In the genomic region with DNA sequence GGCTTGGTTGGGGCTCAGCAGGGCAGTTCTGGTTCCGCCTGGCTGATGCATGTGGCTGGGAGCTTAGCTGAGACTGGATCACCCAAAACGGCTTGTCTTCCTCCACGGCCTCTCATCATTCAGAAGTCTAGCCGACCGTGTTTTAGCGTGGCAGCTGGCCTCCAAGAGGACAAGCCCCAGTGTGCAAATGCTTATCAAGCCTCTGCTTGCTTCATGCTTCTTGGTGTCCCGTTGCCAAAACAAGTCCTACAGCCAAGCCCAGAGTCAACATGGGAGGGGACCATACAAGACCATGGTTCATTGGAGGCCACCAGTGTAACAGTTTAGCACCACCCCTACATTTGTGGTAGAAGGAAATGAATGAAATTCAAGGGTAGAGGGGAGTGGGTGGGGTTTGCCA, we compare ENCODE assay signal across 30 cellular contexts. TPM values are rescaled to one million over a fixed set of nuclear protein-coding genes. Genes with fewer than 3 reads are reported as not detected.
A peak's percentile ranks its signal among the peaks of the same experiment; 100 is the strongest.
DNase-seq lines count a peak whose midpoint lies in the region; FAIRE-seq and TF ChIP-seq lines count a peak whose summit lies in the region.
"Had no signal": no experiment of that assay in that cellular context is flagged by ENCODE, and none has a peak within 500 bp of the region (broad histone marks: within the 10 kb centered on the region; RNA-seq: fewer than 3 reads in every experiment).

No MANE protein-coding gene starts in this region.

- no peaks in the 10 kb centered on the region for H3K9me3 ChIP-seq in small intestine (ENCODE audit: control insufficient read depth, low read depth)
- H3K9me3 ChIP-seq: breast epithelium, heart left ventricle, left ventricle myocardium inferior, neutrophil, psoas muscle, thyroid gland had no signal

- WGBS in small intestine, 3 donors = 27 to 54% (median 41%) methylated on average over 7 of the region's 7 CpGs

- H3K27ac ChIP-seq in small intestine (ENCODE audit: low read depth in 1 of 2, low read length in 1 of 2) = no peak overlapping the region
- H3K27ac ChIP-seq: breast epithelium, heart left ventricle, left ventricle myocardium inferior, neutrophil, psoas muscle, skin epidermis, thyroid gland had no signal

- intact Hi-C loops in activated T-helper 2 cell treated with anti-CD3 and anti-CD28 coated beads, Interferon-gamma antibody, Interleukin-2, Interleukin-4, amounts not matched to agents 10 μg/mL and 5 μg/mL and 100 μg/mL, durations not matched to agents 14 hours and 24 hours and 36 hours (cut with micrococcal nuclease) = no loop called here

- H3K4me1 ChIP-seq in small intestine (ENCODE audit: control insufficient read depth in 2 of 2, insufficient read depth in 1 of 2, low read depth in 1 of 2, low read length in 1 of 2) = no peaks in the 10 kb centered on the region
- H3K4me1 ChIP-seq: breast epithelium, heart left ventricle, left ventricle myocardium inferior, psoas muscle, thyroid gland had no signal

- H3K27me3 Mint-ChIP-seq in activated T-helper 2 cell treated with anti-CD3 and anti-CD28 coated beads, Interferon-gamma antibody, Interleukin-2, Interleukin-4, amounts not matched to agents 10 μg/mL and 5 μg/mL and 100 μg/mL, durations not matched to agents 14 hours and 24 hours and 36 hours (ENCODE audit: low read depth) = peaks cover 11% of the 10 kb centered on the region

- no peak overlapping the region for H3K27ac Mint-ChIP-seq in activated T-helper 2 cell treated with anti-CD3 and anti-CD28 coated beads, Interferon-gamma antibody, Interleukin-2, Interleukin-4, amounts not matched to agents 10 μg/mL and 5 μg/mL and 100 μg/mL, durations not matched to agents 14 hours and 24 hours and 36 hours
- H3K27ac Mint-ChIP-seq: activated CD4-positive, alpha-beta memory T cell treated with anti-CD3 and anti-CD28 coated beads, Interleukin-2, amount 10 ng/mL, durations not matched to agents 7 days and 5 days had no signal

- no peak overlapping the region for H3K4me3 Mint-ChIP-seq in activated T-helper 2 cell treated with anti-CD3 and anti-CD28 coated beads, Interferon-gamma antibody, Interleukin-2, Interleukin-4, amounts not matched to agents 10 μg/mL and 5 μg/mL and 100 μg/mL, durations not matched to agents 14 hours and 24 hours and 36 hours (ENCODE audit: low read depth)
- H3K4me3 Mint-ChIP-seq: activated CD4-positive, alpha-beta memory T cell treated with anti-CD3 and anti-CD28 coated beads, Interleukin-2, amount 10 ng/mL, durations not matched to agents 7 days and 5 days had no signal

- no peaks in the 10 kb centered on the region for H3K36me3 ChIP-seq in small intestine (ENCODE audit: control insufficient read depth in 2 of 2, insufficient read depth in 2 of 2, low read length in 2 of 2)
- H3K36me3 ChIP-seq: breast epithelium, heart left ventricle, left ventricle myocardium inferior, neutrophil, thyroid gland had no signal

- no peaks in the 10 kb centered on the region for H3K36me3 Mint-ChIP-seq in activated T-helper 2 cell treated with anti-CD3 and anti-CD28 coated beads, Interferon-gamma antibody, Interleukin-2, Interleukin-4, amounts not matched to agents 10 μg/mL and 5 μg/mL and 100 μg/mL, durations not matched to agents 14 hours and 24 hours and 36 hours (ENCODE audit: low read depth)

- peak; percentile 64 for DNase-seq in DMS53 (lab: John Stamatoyannopoulos, UW)
- no peak for DNase-seq in DMS53 treated with DMSO at 0.1 percent for 48 hours (lab: John Stamatoyannopoulos, UW; ENCODE audit: unreplicated experiment)
- peak; percentile 30 for DNase-seq in NCI-H2171 (lab: John Stamatoyannopoulos, UW)
- peak; percentile 34 for DNase-seq in fibroblast of pulmonary artery (ENCODE audit: low read depth)
- peak; percentile 67 for DNase-seq in small intestine
- no peak for DNase-seq in activated T-helper 2 cell treated with anti-CD3 and anti-CD28 coated beads, Interferon-gamma antibody, Interleukin-2, Interleukin-4, amounts not matched to agents 10 μg/mL and 5 μg/mL and 100 μg/mL, durations not matched to agents 14 hours and 24 hours and 36 hours (ENCODE audit: low spot score)
- no peak for DNase-seq in GM10266 (ENCODE audit: extremely low spot score)
- no peak for DNase-seq in SIG-M5 treated with dmso at 0.1 percent for 504 hours (lab: John Stamatoyannopoulos, UW; ENCODE audit: unreplicated experiment)
- DNase-seq: 8988T; activated CD4-positive, alpha-beta memory T cell treated with anti-CD3 and anti-CD28 coated beads, Interleukin-2, amount 10 ng/mL, durations not matched to agents 7 days and 5 days; activated naive CD4-positive, alpha-beta T cell treated with Interleukin-2 at 50 U/mL for 16 hours; activated T-cell treated with anti-CD3 and anti-CD28 coated beads, Interleukin-2, amount 50 U/mL, for 1 hour; AML-193; amniotic stem cell; left ventricle myocardium inferior; midbrain; NCI-H2107; NCI-H69; OCI-M1; psoas muscle; stimulated activated naive CD4-positive, alpha-beta T cell; T1000; thyroid gland had no signal

- H3K4me3 ChIP-seq in fibroblast of pulmonary artery (replicated peaks; ENCODE audit: low read depth, low read length) (no peak overlapping the region), small intestine (ENCODE audit: low read depth in 1 of 2, low read length in 2 of 2) (no peak overlapping the region)
- H3K4me3 ChIP-seq: breast epithelium, heart left ventricle, left ventricle myocardium inferior, psoas muscle, skin epidermis, thyroid gland had no signal

- TF ChIP-seq CTCF in fibroblast of pulmonary artery (IDR thresholded peaks at IDR 0.05; ENCODE audit: low read length, missing control alignments) = no peak
- TF ChIP-seq CTCF in GM10266 (IDR thresholded peaks at IDR 0.05; ENCODE audit: control insufficient read depth, insufficient read depth, low read depth, missing control alignments) = no peak

- no peaks in the 10 kb centered on the region for H3K9me3 Mint-ChIP-seq in activated T-helper 2 cell treated with anti-CD3 and anti-CD28 coated beads, Interferon-gamma antibody, Interleukin-2, Interleukin-4, amounts not matched to agents 10 μg/mL and 5 μg/mL and 100 μg/mL, durations not matched to agents 14 hours and 24 hours and 36 hours
- H3K9me3 Mint-ChIP-seq: activated CD4-positive, alpha-beta memory T cell treated with anti-CD3 and anti-CD28 coated beads, Interleukin-2, amount 10 ng/mL, durations not matched to agents 7 days and 5 days had no signal

- no peak for FAIRE-seq in small intestine (lab: Jason Lieb, UNC)
- FAIRE-seq: endometrium, H54 had no signal

- peaks cover 3% of the 10 kb centered on the region for H3K4me1 Mint-ChIP-seq in activated T-helper 2 cell treated with anti-CD3 and anti-CD28 coated beads, Interferon-gamma antibody, Interleukin-2, Interleukin-4, amounts not matched to agents 10 μg/mL and 5 μg/mL and 100 μg/mL, durations not matched to agents 14 hours and 24 hours and 36 hours (ENCODE audit: low read depth)

- H3K27me3 ChIP-seq in small intestine (ENCODE audit: control insufficient read depth in 2 of 2, insufficient read depth in 2 of 2, low read length in 2 of 2) = no peaks in the 10 kb centered on the region
- H3K27me3 ChIP-seq: breast epithelium, thyroid gland had no signal

RNA-seq across cellular contexts. Expression of gene KDF1, which starts 10.5 kb away (rescaled TPM):
- 10 to 100 TPM; 19.9 to 30.8 (median 30.4) TPM for polyA plus RNA-seq in small intestine
- total RNA-seq in activated T-helper 2 cell treated with anti-CD3 and anti-CD28 coated beads, Interferon-gamma antibody, Interleukin-2, Interleukin-4, amounts not matched to agents 10 μg/mL and 5 μg/mL and 100 μg/mL, durations not matched to agents 14 hours and 24 hours and 36 hours = not detected in 2 replicates
- total RNA-seq: M059J, psoas muscle had no signal

RNA-seq across cellular contexts. Expression of gene TRNP1, which starts 22.7 kb away (rescaled TPM):
- 10 to 100 TPM; 10.8 to 15.6 (median 12.7) TPM for polyA plus RNA-seq in small intestine
- total RNA-seq in activated T-helper 2 cell treated with anti-CD3 and anti-CD28 coated beads, Interferon-gamma antibody, Interleukin-2, Interleukin-4, amounts not matched to agents 10 μg/mL and 5 μg/mL and 100 μg/mL, durations not matched to agents 14 hours and 24 hours and 36 hours = 0.85 and 0.89 TPM in 2 replicates
- total RNA-seq: activated CD4-positive, alpha-beta memory T cell treated with anti-CD3 and anti-CD28 coated beads, Interleukin-2, amount 10 ng/mL, durations not matched to agents 7 days and 5 days had no signal

RNA-seq across cellular contexts. Expression of gene TENT5B, which starts 41.8 kb away (rescaled TPM):
- polyA plus RNA-seq in small intestine = 1 to 10 TPM in 1 of 3 donors, under 1 TPM in 2; 0.27 to 3.9 (median 0.45) TPM
- 0.07 TPM in 1 of 2 replicates, not detected in the other for total RNA-seq in activated T-helper 2 cell treated with anti-CD3 and anti-CD28 coated beads, Interferon-gamma antibody, Interleukin-2, Interleukin-4, amounts not matched to agents 10 μg/mL and 5 μg/mL and 100 μg/mL, durations not matched to agents 14 hours and 24 hours and 36 hours
- total RNA-seq: activated CD4-positive, alpha-beta memory T cell treated with anti-CD3 and anti-CD28 coated beads, Interleukin-2, amount 10 ng/mL, durations not matched to agents 7 days and 5 days had no signal

RNA-seq across cellular contexts. Expression of gene NUDC, which starts 49.3 kb away (rescaled TPM):
- polyA plus RNA-seq in small intestine = 10 to 100 TPM; 39.4 to 70.5 (median 40.0) TPM
- 133 and 134 TPM in 2 replicates for total RNA-seq in activated T-helper 2 cell treated with anti-CD3 and anti-CD28 coated beads, Interferon-gamma antibody, Interleukin-2, Interleukin-4, amounts not matched to agents 10 μg/mL and 5 μg/mL and 100 μg/mL, durations not matched to agents 14 hours and 24 hours and 36 hours

RNA-seq across cellular contexts. Expression of gene NR0B2, which starts 57.0 kb away (rescaled TPM):
- 100 to 1,000 TPM in 2 of 3 donors, 10 to 100 TPM in 1; 54.9 to 443 (median 366) TPM for polyA plus RNA-seq in small intestine
- not detected in 2 replicates for total RNA-seq in activated T-helper 2 cell treated with anti-CD3 and anti-CD28 coated beads, Interferon-gamma antibody, Interleukin-2, Interleukin-4, amounts not matched to agents 10 μg/mL and 5 μg/mL and 100 μg/mL, durations not matched to agents 14 hours and 24 hours and 36 hours
- total RNA-seq: activated CD4-positive, alpha-beta memory T cell treated with anti-CD3 and anti-CD28 coated beads, Interleukin-2, amount 10 ng/mL, durations not matched to agents 7 days and 5 days; breast epithelium; M059J; thyroid gland had no signal

Comparison
In these comparisons a context has a peak if more than half of its experiments do, and no peak if none do; other contexts are left out.
1. DNase-seq: peak in DMS53 (single experiment), NCI-H2171 (single experiment), fibroblast of pulmonary artery (single experiment) and small intestine (single experiment); none in DMS53 treated with DMSO at 0.1 percent for 48 hours (single experiment), activated T-helper 2 cell treated with anti-CD3 and anti-CD28 coated beads, Interferon-gamma antibody, Interleukin-2, Interleukin-4, amounts not matched to agents 10 μg/mL and 5 μg/mL and 100 μg/mL, durations not matched to agents 14 hours and 24 hours and 36 hours (single experiment), GM10266 (single experiment) and SIG-M5 treated with dmso at 0.1 percent for 504 hours (single experiment).